ENCODE assay signal across 22 cellular contexts in the genomic region with DNA sequence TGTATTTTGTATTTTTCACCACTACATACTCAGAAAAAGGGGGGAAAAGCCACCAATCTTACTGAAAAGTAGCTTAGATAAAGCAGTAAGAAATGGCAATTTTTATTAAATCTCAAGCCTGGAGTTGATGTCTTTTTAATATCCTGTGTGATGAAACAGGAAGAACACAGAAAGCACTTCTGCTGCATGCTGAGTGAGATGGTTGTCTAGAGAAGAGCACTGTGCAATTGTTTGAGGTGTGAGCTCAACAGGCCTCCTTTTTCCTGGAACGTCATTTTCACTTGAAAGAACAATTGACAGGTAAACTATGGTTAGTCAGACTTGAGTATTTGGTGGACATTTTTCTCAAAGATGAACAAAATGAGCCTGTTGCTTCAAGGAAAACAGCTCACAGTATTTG.
A peak's percentile ranks its signal among the peaks of the same experiment; 100 is the strongest.
DNase-seq lines count a peak whose midpoint lies in the region; ATAC-seq and TF ChIP-seq lines count a peak whose summit lies in the region.
"Had no signal": no experiment of that assay in that cellular context is flagged by ENCODE, and none has a peak within 500 bp of the region (broad histone marks: within the 10 kb centered on the region; RNA-seq: fewer than 3 reads in every experiment).

No MANE protein-coding gene starts in this region.

- H3K27ac Mint-ChIP-seq in activated CD8-positive, alpha-beta memory T cell treated with anti-CD3 and anti-CD28 coated beads, Interleukin-2, amount 10 ng/mL, durations not matched to agents 7 days and 5 days = peak overlapping the region; percentile 19
- H3K27ac Mint-ChIP-seq: GM23338 had no signal

- peak overlapping the region; percentile 83; the same call in 1 of the 2 replicates for H2AFZ ChIP-seq in Loucy (ENCODE audit: low read length)
- H2AFZ ChIP-seq: GM23338, PC-9 had no signal

- no peaks in the 10 kb centered on the region for H3K79me2 ChIP-seq in Loucy (ENCODE audit: insufficient read depth, low read length)

- H3K4me1 ChIP-seq in Loucy (ENCODE audit: insufficient read depth, low read length, poor library complexity, severe bottlenecking) = peaks cover 12% of the 10 kb centered on the region
- H3K4me1 ChIP-seq in adipocyte (ENCODE audit: control insufficient read depth, insufficient read depth, low read length) = peaks cover 26% of the 10 kb centered on the region

- H3K36me3 ChIP-seq in Loucy (ENCODE audit: insufficient read depth, low read length) = no peaks in the 10 kb centered on the region
- no peaks in the 10 kb centered on the region for H3K36me3 ChIP-seq in adipocyte (ENCODE audit: control insufficient read depth, insufficient read depth, low read length, severe bottlenecking)

- H3K9ac ChIP-seq in Loucy (ENCODE audit: low read depth, low read length, poor library complexity, severe bottlenecking) = peak overlapping the region; percentile 30
- peak overlapping the region; percentile 25 for H3K9ac ChIP-seq in adipocyte (ENCODE audit: low read length)

- peaks cover 30% of the 10 kb centered on the region for H3K27me3 Mint-ChIP-seq in activated CD8-positive, alpha-beta memory T cell treated with anti-CD3 and anti-CD28 coated beads, Interleukin-2, amount 10 ng/mL, durations not matched to agents 7 days and 5 days

- no peak for ATAC-seq in activated CD8-positive, alpha-beta memory T cell treated with anti-CD3 and anti-CD28 coated beads, Interleukin-2, amount 10 ng/mL, durations not matched to agents 7 days and 5 days
- ATAC-seq in sciatic nerve (peak; percentile 59), GM18907 (IDR thresholded peaks at IDR 0.05; ENCODE audit: unreplicated experiment) (no peak), GM21367 (IDR thresholded peaks at IDR 0.05; ENCODE audit: unreplicated experiment) (no peak)
- ATAC-seq: GM23338, K562, SK-N-SH treated with all-trans-retinoic acid at 6 μM for 48 hours had no signal

- H3K4me3 Mint-ChIP-seq in activated CD8-positive, alpha-beta memory T cell treated with anti-CD3 and anti-CD28 coated beads, Interleukin-2, amount 10 ng/mL, durations not matched to agents 7 days and 5 days = no peak overlapping the region
- H3K4me3 Mint-ChIP-seq: GM23338 had no signal

- no peak overlapping the region for H3K4me3 ChIP-seq in Loucy (ENCODE audit: low read length, poor library complexity, severe bottlenecking)
- H3K4me3 ChIP-seq in adipocyte (ENCODE audit: low read length) = no peak overlapping the region
- H3K4me3 ChIP-seq: GM23338, K562, PC-9 had no signal

- intact Hi-C loops in sciatic nerve (cut with DNase I) = no loop called here

- no peaks in the 10 kb centered on the region for H3K9me3 ChIP-seq in Loucy (ENCODE audit: insufficient read depth, low read depth, low read length)
- peaks cover 4% of the 10 kb centered on the region for H3K9me3 ChIP-seq in adipocyte (ENCODE audit: control insufficient read depth, low read length)

- no peaks in the 10 kb centered on the region for H3K27me3 ChIP-seq in Loucy (ENCODE audit: insufficient read depth, low read length, poor library complexity, severe bottlenecking)
- H3K27me3 ChIP-seq in adipocyte (replicated peaks; ENCODE audit: control insufficient read depth, insufficient read depth, low read length) = peaks cover 29% of the 10 kb centered on the region

- H3K36me3 Mint-ChIP-seq in activated CD8-positive, alpha-beta memory T cell treated with anti-CD3 and anti-CD28 coated beads, Interleukin-2, amount 10 ng/mL, durations not matched to agents 7 days and 5 days = no peaks in the 10 kb centered on the region

- CTCF ChIA-PET in activated CD8-positive, alpha-beta memory T cell treated with anti-CD3 and anti-CD28 coated beads, Interleukin-2, amount 10 ng/mL, durations not matched to agents 7 days and 5 days (lab: Charles Lee) = interaction anchor here (1.3 kb wide), 1 partner anchor 35 kb away, joined by 4 read pairs; no protein-coding TSS in a partner anchor

- H3K9me3 Mint-ChIP-seq in activated CD8-positive, alpha-beta memory T cell treated with anti-CD3 and anti-CD28 coated beads, Interleukin-2, amount 10 ng/mL, durations not matched to agents 7 days and 5 days (ENCODE audit: low read depth) = no peaks in the 10 kb centered on the region
- H3K9me3 Mint-ChIP-seq: GM23338 had no signal

- H4K20me1 ChIP-seq in Loucy (ENCODE audit: insufficient read depth, low read length, poor library complexity, severe bottlenecking) = no peaks in the 10 kb centered on the region

- H3K9me2 ChIP-seq in Loucy (replicated peaks; ENCODE audit: low read depth, low read length) = no peaks in the 10 kb centered on the region

- H3F3A ChIP-seq in Loucy (ENCODE audit: low read depth) = no peaks in the 10 kb centered on the region

- no peak for DNase-seq in activated CD8-positive, alpha-beta memory T cell treated with anti-CD3 and anti-CD28 coated beads, Interleukin-2, amount 10 ng/mL, durations not matched to agents 7 days and 5 days
- no peak for DNase-seq in activated CD8-positive, alpha-beta memory T cell treated with anti-CD3 and anti-CD28 coated beads, Interleukin-2, amount 50 U/mL, for 48 hours
- no peak for DNase-seq in adipocyte (ENCODE audit: low read depth)
- DNase-seq in sciatic nerve (ENCODE audit: low spot score) = no peak
- DNase-seq in COLO829 (ENCODE audit: low spot score) = no peak
- DNase-seq: ACHN, COR-L47, DMS 273 treated with DMSO at 0.1 percent for 48 hours, HCEC 1CT, NCI-H1092, NCI-H1436 treated with DMSO at 0.1 percent for 48 hours, NCI-H2029, NCI-H2171 treated with DMSO at 0.1 percent for 48 hours, NCI-H774, PC-9, SIG-M5 had no signal

- H3K4me1 Mint-ChIP-seq in activated CD8-positive, alpha-beta memory T cell treated with anti-CD3 and anti-CD28 coated beads, Interleukin-2, amount 10 ng/mL, durations not matched to agents 7 days and 5 days = peaks cover 7% of the 10 kb centered on the region

- no peak overlapping the region for H3K4me2 ChIP-seq in Loucy (ENCODE audit: low read depth, low read length, poor library complexity, severe bottlenecking)
- H3K4me2 ChIP-seq: GM23338, PC-9 had no signal

- TF ChIP-seq CTCF in Loucy (conservative IDR thresholded peaks at IDR 0.05; ENCODE audit: low read length) = no peak
